8 cellular contexts compared by ENCODE assay signal in the genomic region with DNA sequence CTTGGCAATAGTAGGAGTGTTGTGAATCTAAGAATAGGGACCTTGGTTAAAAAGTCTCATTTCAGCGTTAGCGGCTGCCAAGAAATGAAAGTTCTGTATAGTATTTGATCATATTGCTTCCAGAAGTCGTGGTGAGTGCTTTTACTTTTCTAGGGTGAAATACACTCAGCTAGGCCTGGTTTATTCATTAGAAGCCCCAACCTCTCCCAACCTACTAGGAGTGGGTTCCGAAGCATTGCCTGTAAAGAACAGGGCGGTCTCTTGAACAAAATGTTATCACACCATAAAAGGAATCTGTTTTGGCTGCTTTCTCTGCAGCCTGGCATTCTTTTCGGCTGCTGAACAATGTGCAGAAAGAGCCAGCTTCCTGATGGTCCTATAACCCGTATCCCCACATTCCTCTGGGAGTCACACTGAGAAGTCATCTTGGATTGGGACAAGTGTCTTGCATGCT.
DNase-seq lines count a peak whose midpoint lies in the region; ATAC-seq and TF ChIP-seq lines count a peak whose summit lies in the region.
"Had no signal": no experiment of that assay in that cellular context is flagged by ENCODE, and none has a peak within 500 bp of the region (broad histone marks: within the 10 kb centered on the region; RNA-seq: fewer than 3 reads in every experiment).

No MANE protein-coding gene starts in this region.

- H3K23ac ChIP-seq in mesenchymal stem cell (ENCODE audit: low read length in 2 of 2): no peak overlapping the region

- no peak for ATAC-seq in GM21576 (IDR thresholded peaks at IDR 0.05; ENCODE audit: unreplicated experiment)

- H3K14ac ChIP-seq in mesenchymal stem cell (ENCODE audit: low read length in 2 of 2): no peak overlapping the region

- no peak overlapping the region for H2BK120ac ChIP-seq in mesenchymal stem cell (ENCODE audit: low read depth, low read length)

- H3K9ac ChIP-seq in mesenchymal stem cell (ENCODE audit: low read length): peak overlapping the region; percentile 37

- no peak overlapping the region for H3K4me2 ChIP-seq in mesenchymal stem cell (ENCODE audit: low read length, poor library complexity, severe bottlenecking)

- H4K8ac ChIP-seq in mesenchymal stem cell (ENCODE audit: low read length): no peak overlapping the region

- H3K9me3 ChIP-seq in MG63: no peaks in the 10 kb centered on the region
- H3K9me3 ChIP-seq in mesenchymal stem cell (ENCODE audit: control insufficient read depth, low read length): no peaks in the 10 kb centered on the region
- H3K9me3 ChIP-seq in suprapubic skin: no peaks in the 10 kb centered on the region

- no peak overlapping the region for H4K91ac ChIP-seq in mesenchymal stem cell (ENCODE audit: low read length)

- 81% methylated on average over 6 of the region's 7 CpGs for WGBS in mesenchymal stem cell
- 18% methylated on average over 7 of the region's 7 CpGs for WGBS in suprapubic skin

- H2BK12ac ChIP-seq in mesenchymal stem cell (ENCODE audit: low read length in 2 of 2): no peak overlapping the region

- H2AK5ac ChIP-seq in mesenchymal stem cell (ENCODE audit: low read length, severe bottlenecking): no peak overlapping the region

- H3K27me3 ChIP-seq in MG63: no peaks in the 10 kb centered on the region
- no peaks in the 10 kb centered on the region for H3K27me3 ChIP-seq in mesenchymal stem cell (ENCODE audit: control insufficient read depth in 1 of 2, insufficient read depth in 1 of 2, low read length in 2 of 2)
- no peaks in the 10 kb centered on the region for H3K27me3 ChIP-seq in suprapubic skin

- no peak overlapping the region for H2BK5ac ChIP-seq in mesenchymal stem cell (ENCODE audit: low read depth, low read length, poor library complexity, severe bottlenecking)

- H3K4me3 ChIP-seq in MG63 (no peak overlapping the region), mesenchymal stem cell (ENCODE audit: insufficient read depth in 1 of 2, low read depth in 1 of 2, low read length in 2 of 2) (peak overlapping the region in 1 of 2 experiments; percentile 30), suprapubic skin (no peak overlapping the region)

- H2BK15ac ChIP-seq in mesenchymal stem cell (ENCODE audit: low read depth, poor library complexity, severe bottlenecking): no peak overlapping the region

- DNase-seq in MG63 (peak; percentile 42), cerebellum (ENCODE audit: low spot score) (peak; percentile 70), mesenchymal stem cell (no peak), suprapubic skin (ENCODE audit: low spot score in 2 of 2) (no peak), RKO (ENCODE audit: low spot score) (no peak), pons (ENCODE audit: low spot score) (no peak)
- DNase-seq: NCI-H2171 had no signal

- H3K36me3 ChIP-seq in MG63 (no peaks in the 10 kb centered on the region), mesenchymal stem cell (ENCODE audit: control insufficient read depth in 1 of 2, insufficient read depth in 2 of 2, low read depth in 1 of 2, low read length in 2 of 2) (peaks cover 3 to 4% of the 10 kb centered on the region in 2 experiments), suprapubic skin (no peaks in the 10 kb centered on the region)

- peak overlapping the region; percentile 66 for H3K27ac ChIP-seq in mesenchymal stem cell (ENCODE audit: low read length, poor library complexity, severe bottlenecking)
- peak overlapping the region; percentile 73 for H3K27ac ChIP-seq in suprapubic skin

- TF ChIP-seq CTCF in suprapubic skin (IDR thresholded peaks at IDR 0.05): no peak

- H3K4me1 ChIP-seq in mesenchymal stem cell (ENCODE audit: control insufficient read depth, insufficient read depth, low read depth, low read length) (peaks cover 5% of the 10 kb centered on the region), suprapubic skin (peaks cover 24% of the 10 kb centered on the region)

- no peak overlapping the region for H2AFZ ChIP-seq in mesenchymal stem cell (ENCODE audit: low read depth, low read length)

- no peak for TF ChIP-seq EP300 in suprapubic skin (IDR thresholded peaks at IDR 0.05)

- TF ChIP-seq POLR2A in suprapubic skin (IDR thresholded peaks at IDR 0.05): no peak

- no peak overlapping the region for H3K4ac ChIP-seq in mesenchymal stem cell (ENCODE audit: low read depth in 1 of 2, low read length in 2 of 2)

- H3K18ac ChIP-seq in mesenchymal stem cell (ENCODE audit: low read depth in 1 of 2, low read length in 2 of 2): peak overlapping the region in 1 of 2 experiments; percentile 70

- peaks cover 6% of the 10 kb centered on the region for H3K79me1 ChIP-seq in mesenchymal stem cell (replicated peaks; ENCODE audit: low read length, poor library complexity, severe bottlenecking)

Comparison
In these comparisons a context has a peak if more than half of its experiments do, and no peak if none do; other contexts are left out.
1. DNase-seq: peak in MG63 (single experiment) and cerebellum (single experiment); none in mesenchymal stem cell (single experiment), suprapubic skin (0 of 2), RKO (single experiment) and pons (single experiment).